Comparison of ENCODE assay signal across 13 cellular contexts in the genomic region with DNA sequence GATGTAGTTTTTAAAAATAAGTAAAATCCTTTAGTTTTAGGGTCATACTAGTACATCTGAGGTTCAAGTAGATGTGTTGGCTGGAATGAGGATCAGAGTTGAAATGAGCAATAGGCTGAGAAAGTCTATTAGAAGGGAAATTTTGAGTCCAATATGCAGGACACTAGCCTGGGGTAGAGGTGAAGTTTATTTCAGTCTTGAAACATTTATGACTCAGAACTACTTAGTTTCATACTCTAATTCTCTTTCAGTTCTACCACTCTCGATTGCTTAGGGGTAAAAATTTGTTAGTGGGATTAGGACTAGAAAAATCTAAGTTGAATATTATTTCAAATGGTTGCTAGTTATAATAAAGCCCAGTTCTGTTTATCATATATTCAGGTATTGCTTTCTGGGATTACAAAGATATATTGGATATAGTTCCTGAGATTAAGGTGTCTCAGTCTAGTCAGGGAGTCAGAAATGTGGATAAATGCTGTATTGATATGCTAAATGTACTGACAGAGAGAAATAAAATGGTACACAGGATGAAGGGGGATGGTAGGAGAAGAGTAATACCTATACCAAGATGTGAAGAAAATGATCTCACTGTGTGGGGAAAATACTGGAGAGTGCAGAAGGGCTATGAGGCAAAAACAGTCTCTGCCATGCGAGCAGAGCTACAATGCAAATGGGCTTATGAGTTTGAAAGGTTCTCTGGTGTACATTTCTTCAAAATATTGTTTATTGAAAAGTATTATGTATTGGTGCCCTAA.
DNase-seq lines count a peak whose midpoint lies in the region; ATAC-seq and TF ChIP-seq lines count a peak whose summit lies in the region.
"Had no signal": no experiment of that assay in that cellular context is flagged by ENCODE, and none has a peak within 500 bp of the region (broad histone marks: within the 10 kb centered on the region; RNA-seq: fewer than 3 reads in every experiment).

No MANE protein-coding gene starts in this region.

- H4K20me1 ChIP-seq in PC-3 (ENCODE audit: low read length) = no peaks in the 10 kb centered on the region

- H3K9me2 ChIP-seq in PC-3 (replicated peaks; ENCODE audit: low read length) = no peaks in the 10 kb centered on the region

- H3K4me2 ChIP-seq in PC-3 (ENCODE audit: low read length) = no peak overlapping the region

- ATAC-seq in GM18499 (IDR thresholded peaks at IDR 0.05; ENCODE audit: insufficient read depth, unreplicated experiment) = peak; percentile 99
- ATAC-seq in GM19438 (IDR thresholded peaks at IDR 0.05; ENCODE audit: low read depth, unreplicated experiment) = peak; percentile 98
- ATAC-seq in HG02798 (IDR thresholded peaks at IDR 0.05; ENCODE audit: poor library complexity, unreplicated experiment) = peak; percentile 98
- ATAC-seq in HG03442 (IDR thresholded peaks at IDR 0.05; ENCODE audit: unreplicated experiment) = peak; percentile 98
- ATAC-seq in PC-3 = no peak
- no peak for ATAC-seq in lower lobe of right lung
- ATAC-seq: heart right ventricle had no signal

- POLR2A ChIA-PET in PC-3 (lab: Charles Lee; ENCODE audit: unreplicated experiment) = no interaction called here

- peaks cover 31% of the 10 kb centered on the region for H3K27me3 ChIP-seq in PC-3 (ENCODE audit: low read length)
- H3K27me3 ChIP-seq in lower lobe of right lung (ENCODE audit: low read depth) = no peaks in the 10 kb centered on the region
- H3K27me3 ChIP-seq in colonic mucosa = no peaks in the 10 kb centered on the region
- H3K27me3 ChIP-seq: heart right ventricle had no signal

- H3K4me3 ChIP-seq in PC-3 (ENCODE audit: low read length) (no peak overlapping the region), lower lobe of right lung (no peak overlapping the region), colonic mucosa (no peak overlapping the region)
- H3K4me3 ChIP-seq: heart right ventricle had no signal

- DNase-seq in PC-3 = no peak
- no peak for DNase-seq in lower lobe of right lung
- no peak for DNase-seq in colonic mucosa
- DNase-seq in OCI-M2 (lab: John Stamatoyannopoulos, UW; ENCODE audit: unreplicated experiment) = no peak
- DNase-seq: heart right ventricle; mammary epithelial cell; NCI-H1417 treated with DMSO at 0.1 percent for 48 hours; stimulated activated naive CD4-positive, alpha-beta T cell treated with Interleukin-2 at 50 U/mL for 16 hours had no signal

- H3K9ac ChIP-seq in PC-3 (ENCODE audit: low read length) (no peak overlapping the region), colonic mucosa (ENCODE audit: low read depth in 2 of 2, low read length in 2 of 2) (no peak overlapping the region)
- H3K9ac ChIP-seq: parathyroid adenoma had no signal

- H3K79me2 ChIP-seq in PC-3 (ENCODE audit: low read length) = no peaks in the 10 kb centered on the region
- H3K79me2 ChIP-seq: parathyroid adenoma had no signal

- no peaks in the 10 kb centered on the region for H3F3A ChIP-seq in PC-3 (ENCODE audit: low read length, unreplicated experiment)

- H3K36me3 ChIP-seq in PC-3 (ENCODE audit: low read depth, low read length) (no peaks in the 10 kb centered on the region), lower lobe of right lung (no peaks in the 10 kb centered on the region), colonic mucosa (no peaks in the 10 kb centered on the region)
- H3K36me3 ChIP-seq: heart right ventricle had no signal

- H3K4me1 ChIP-seq in PC-3 (ENCODE audit: insufficient read depth, low read length) = no peaks in the 10 kb centered on the region
- H3K4me1 ChIP-seq in lower lobe of right lung = no peaks in the 10 kb centered on the region
- no peaks in the 10 kb centered on the region for H3K4me1 ChIP-seq in colonic mucosa
- H3K4me1 ChIP-seq: heart right ventricle, parathyroid adenoma had no signal

- no TSS peak for BruUV-seq in PC-3 (replicated peaks; lab: Mats Ljungman, UMichigan)

- CTCF ChIA-PET in PC-3 (lab: Charles Lee) = no interaction called here

- H3K9me3 ChIP-seq in PC-3 (ENCODE audit: low read length) = no peaks in the 10 kb centered on the region
- H3K9me3 ChIP-seq in lower lobe of right lung = no peaks in the 10 kb centered on the region
- H3K9me3 ChIP-seq in colonic mucosa = no peaks in the 10 kb centered on the region
- H3K9me3 ChIP-seq: heart right ventricle had no signal

- H2AFZ ChIP-seq in PC-3 (ENCODE audit: low read length) = no peak overlapping the region
- H2AFZ ChIP-seq: parathyroid adenoma had no signal

- intact Hi-C loops in PC-3 (cut with micrococcal nuclease) (no loop called here), lower lobe of right lung (cut with DNase I) (no loop called here), colonic mucosa (cut with DNase I) (no loop called here)

- H3K27ac ChIP-seq in PC-3 (ENCODE audit: low read length) = no peak overlapping the region
- H3K27ac ChIP-seq in lower lobe of right lung = no peak overlapping the region
- H3K27ac ChIP-seq in colonic mucosa = no peak overlapping the region
- H3K27ac ChIP-seq: heart right ventricle, parathyroid adenoma had no signal

- TF ChIP-seq CTCF in PC-3 (conservative IDR thresholded peaks at IDR 0.05; ENCODE audit: low read depth, low read length) = no peak
- TF ChIP-seq CTCF in lower lobe of right lung (IDR thresholded peaks at IDR 0.05) = no peak
- no peak for TF ChIP-seq CTCF in colonic mucosa (IDR thresholded peaks at IDR 0.05)

Comparison
In these comparisons a context has a peak if more than half of its experiments do, and no peak if none do; other contexts are left out.
1. ATAC-seq: peak in GM18499 (single experiment), GM19438 (single experiment), HG02798 (single experiment) and HG03442 (single experiment); none in PC-3 (single experiment) and lower lobe of right lung (0 of 2).